ENCODE assay signal across 12 cellular contexts in genomic region chr14:92308676-92309075, GRCh38. TPM values are rescaled to one million over a fixed set of nuclear protein-coding genes. Genes with fewer than 3 reads are reported as not detected.
"Had no signal": no experiment of that assay in that cellular context is flagged by ENCODE, and none has a peak within 500 bp of the region (broad histone marks: within the 10 kb centered on the region; RNA-seq: fewer than 3 reads in every experiment).

No MANE protein-coding gene starts in this region.

- ATAC-seq: HCT116, HepG2 had no signal

- DNase-seq: GM23248, GOT3, H7, HFFc6, KBM-7 had no signal

- H3K4me1 ChIP-seq: HAP-1 had no signal

- H3K4me3 ChIP-seq: GM23248, HAP-1 had no signal

- H3K36me3 ChIP-seq: HAP-1 had no signal

- H3K27ac ChIP-seq: GM23248, HL-60 had no signal

- H3K9me3 ChIP-seq: HAP-1 had no signal

RNA-seq across cellular contexts. Expression of gene SLC24A4, which starts 14.3 kb away (rescaled TPM):
- total RNA-seq: GM23248, H4, HepG2, HFFc6, HT1080 had no signal
- polyA plus RNA-seq: GM23248, HepG2, IgD-negative memory B cell had no signal
